ENCODE assay signal across 2 cellular contexts in genomic region chr5:176643491-176644219, GRCh38.
TF ChIP-seq lines count a peak whose summit lies in the region.

No MANE protein-coding gene starts in this region.

TF ChIP-seq in GM23338, 12 proteins besides CTCF, POLR2A, EP300 and RAD21:
- TF ChIP-seq POLR2AphosphoS5 (IDR thresholded peaks at IDR 0.05; ENCODE audit: low read depth) (no peak), CREB1 (CRISPR knock-in tag; IDR thresholded peaks at IDR 0.05; ENCODE audit: low read depth) (no peak), EZH2phosphoT487 (IDR thresholded peaks at IDR 0.05; ENCODE audit: unreplicated experiment) (no peak), JUNB (IDR thresholded peaks at IDR 0.05; ENCODE audit: unreplicated experiment) (no peak), EZH2 (IDR thresholded peaks at IDR 0.05; ENCODE audit: low read depth, unreplicated experiment) (no peak), REST (IDR thresholded peaks at IDR 0.05; ENCODE audit: unreplicated experiment) (no peak), ZNF114 (CRISPR knock-in tag; IDR thresholded peaks at IDR 0.05) (no peak)
TF ChIP-seq in GM23338: peak in this region for 0.

TF ChIP-seq in K562, 482 proteins besides CTCF, POLR2A, EP300 and RAD21:
- TF ChIP-seq ZFP1 (CRISPR knock-in tag; IDR thresholded peaks at IDR 0.05), result no peak
